ENCODE assay signal across 10 cellular contexts in the genomic region with DNA sequence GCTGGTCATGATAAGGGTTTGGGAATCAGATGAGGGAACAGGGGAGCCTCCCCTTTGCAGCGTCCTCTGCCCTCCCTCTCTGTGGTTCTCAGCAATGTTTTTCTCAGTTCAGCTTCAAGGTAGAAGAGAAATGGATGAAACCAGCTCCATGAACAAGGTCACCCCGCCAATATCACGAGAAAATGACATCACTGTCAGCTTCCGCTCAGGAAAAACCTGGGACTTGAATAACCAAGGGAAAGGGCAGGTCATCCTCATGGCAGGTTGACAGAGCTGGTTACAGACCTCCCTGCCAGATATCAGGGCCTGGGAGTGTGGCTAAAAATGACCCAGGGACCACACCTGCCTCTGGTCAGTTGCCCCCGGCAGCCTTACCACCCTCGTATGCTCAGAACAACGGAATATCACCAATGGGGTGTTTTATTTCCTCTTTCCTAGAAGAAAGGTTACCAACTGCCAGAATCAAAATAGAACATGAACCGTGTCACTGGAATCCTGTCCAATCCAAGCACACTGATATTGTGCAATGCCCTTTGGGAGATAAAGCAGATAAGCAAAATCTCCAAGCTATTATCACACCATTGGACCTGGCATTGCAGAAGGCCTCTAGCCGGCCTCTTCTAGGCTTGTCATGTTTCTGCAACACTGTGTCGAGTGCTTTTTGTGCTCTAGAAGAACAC. TPM values are rescaled to one million over a fixed set of nuclear protein-coding genes. Genes with fewer than 3 reads are reported as not detected.
DNase-seq lines count a peak whose midpoint lies in the region; ATAC-seq and TF ChIP-seq lines count a peak whose summit lies in the region.
"Had no signal": no experiment of that assay in that cellular context is flagged by ENCODE, and none has a peak within 500 bp of the region (broad histone marks: within the 10 kb centered on the region; RNA-seq: fewer than 3 reads in every experiment).

No MANE protein-coding gene starts in this region.

- TF ChIP-seq POLR2A in breast epithelium (IDR thresholded peaks at IDR 0.05) = no peak

- H3K36me3 ChIP-seq in breast epithelium (no peaks in the 10 kb centered on the region), lower lobe of right lung (peaks cover 5% of the 10 kb centered on the region), aorta (ENCODE audit: control insufficient read depth in 1 of 2, insufficient read depth in 2 of 2, low read length in 1 of 2) (no peaks in the 10 kb centered on the region)
- H3K36me3 ChIP-seq: prostate gland had no signal

- H3K4me3 ChIP-seq in breast epithelium (no peak overlapping the region), choroid plexus epithelial cell (ENCODE audit: low read depth, low read length) (no peak overlapping the region), lower lobe of right lung (no peak overlapping the region), aorta (ENCODE audit: low read length in 2 of 2) (no peak overlapping the region)
- H3K4me3 ChIP-seq: prostate gland had no signal

- DNase-seq in breast epithelium (ENCODE audit: low spot score in 2 of 2) = no peak
- no peak for DNase-seq in MCF 10A (ENCODE audit: unreplicated experiment)
- peak; percentile 69 for DNase-seq in choroid plexus epithelial cell (ENCODE audit: low read depth)
- DNase-seq in lower lobe of right lung = no peak
- DNase-seq in aorta = no peak
- no peak for DNase-seq in activated CD4-positive, alpha-beta T cell treated with anti-CD3 and anti-CD28 coated beads for 48 hours
- DNase-seq in stimulated activated naive CD4-positive, alpha-beta T cell treated with Interleukin-2 at 50 U/mL for 16 hours (lab: John Stamatoyannopoulos, UW) = no peak
- DNase-seq in activated CD4-positive, alpha-beta memory T cell treated with anti-CD3 and anti-CD28 coated beads, Interleukin-2, amount 10 ng/mL, durations not matched to agents 7 days and 5 days = no peak
- DNase-seq: NCI-H526 had no signal

- no TSS peak for BruUV-seq in MCF 10A (replicated peaks; lab: Mats Ljungman, UMichigan)

- POLR2A ChIA-PET in MCF 10A (lab: Yijun Ruan, JAX) = interaction anchor here (0.8 to 2.6 kb wide), 4 partner anchors 26 to 263 kb away, joined by 3 to 20 read pairs (median 10); partner anchors contain the start of genes CHCHD4, LSM3, TMEM43 and XPC
- POLR2A ChIA-PET in activated CD4-positive, alpha-beta memory T cell treated with anti-CD3 and anti-CD28 coated beads, Interleukin-2, amount 10 ng/mL, durations not matched to agents 7 days and 5 days (lab: Charles Lee) = interaction anchor here (1.1 to 1.3 kb wide), 2 partner anchors 11 to 26 kb away, joined by 3 to 7 read pairs; partner anchors contain the start of genes LSM3 and XPC

- no peaks in the 10 kb centered on the region for H3K9me3 Mint-ChIP-seq in MCF 10A (ENCODE audit: unreplicated experiment)
- no peaks in the 10 kb centered on the region for H3K9me3 Mint-ChIP-seq in activated CD4-positive, alpha-beta memory T cell treated with anti-CD3 and anti-CD28 coated beads, Interleukin-2, amount 10 ng/mL, durations not matched to agents 7 days and 5 days

- peaks cover 12% of the 10 kb centered on the region for H3K4me1 Mint-ChIP-seq in MCF 10A (ENCODE audit: insufficient read depth, unreplicated experiment)
- no peaks in the 10 kb centered on the region for H3K4me1 Mint-ChIP-seq in activated CD4-positive, alpha-beta memory T cell treated with anti-CD3 and anti-CD28 coated beads, Interleukin-2, amount 10 ng/mL, durations not matched to agents 7 days and 5 days

- WGBS in aorta, 2 donors = 15 to 17% methylated on average over 10 of the region's 10 CpGs

- peaks cover 10% of the 10 kb centered on the region for H3K36me3 Mint-ChIP-seq in MCF 10A (ENCODE audit: insufficient read depth, unreplicated experiment)
- no peaks in the 10 kb centered on the region for H3K36me3 Mint-ChIP-seq in activated CD4-positive, alpha-beta memory T cell treated with anti-CD3 and anti-CD28 coated beads, Interleukin-2, amount 10 ng/mL, durations not matched to agents 7 days and 5 days (ENCODE audit: low read depth)

- CTCF ChIA-PET in MCF 10A (lab: Yijun Ruan, JAX) = interaction anchor here (0.7 to 6.7 kb wide), 35 partner anchors 8 to 722 kb away, joined by 3 to 138 read pairs (median 9); partner anchors contain the start of gene CCDC174
- CTCF ChIA-PET in activated CD4-positive, alpha-beta memory T cell treated with anti-CD3 and anti-CD28 coated beads, Interleukin-2, amount 10 ng/mL, durations not matched to agents 7 days and 5 days (lab: Charles Lee) = interaction anchor here (1.1 to 3.5 kb wide), 20 partner anchors 8 to 482 kb away, joined by 3 to 25 read pairs (median 5); partner anchors contain the start of genes LSM3 and XPC

- no peaks in the 10 kb centered on the region for H3K9me3 ChIP-seq in breast epithelium
- no peaks in the 10 kb centered on the region for H3K9me3 ChIP-seq in lower lobe of right lung
- H3K9me3 ChIP-seq in aorta (ENCODE audit: control insufficient read depth, low read length) = no peaks in the 10 kb centered on the region
- H3K9me3 ChIP-seq: prostate gland had no signal

- no peaks in the 10 kb centered on the region for H3K27me3 ChIP-seq in breast epithelium
- no peaks in the 10 kb centered on the region for H3K27me3 ChIP-seq in lower lobe of right lung (ENCODE audit: low read depth)
- no peaks in the 10 kb centered on the region for H3K27me3 ChIP-seq in aorta (ENCODE audit: control insufficient read depth in 1 of 2, insufficient read depth in 2 of 2, low read length in 1 of 2)

- H3K4me1 ChIP-seq in breast epithelium (peaks cover 0 to 15% of the 10 kb centered on the region in 2 donors), lower lobe of right lung (peaks cover 38% of the 10 kb centered on the region), aorta (ENCODE audit: control insufficient read depth in 1 of 2, insufficient read depth in 2 of 2, low read length in 2 of 2) (peaks cover 2% of the 10 kb centered on the region in 2 donors)

- no peak overlapping the region for H3K4me3 Mint-ChIP-seq in MCF 10A (ENCODE audit: unreplicated experiment)
- H3K4me3 Mint-ChIP-seq in activated CD4-positive, alpha-beta memory T cell treated with anti-CD3 and anti-CD28 coated beads, Interleukin-2, amount 10 ng/mL, durations not matched to agents 7 days and 5 days = no peak overlapping the region

- no peak overlapping the region for H3K27ac Mint-ChIP-seq in MCF 10A (ENCODE audit: low read depth, unreplicated experiment)
- no peak overlapping the region for H3K27ac Mint-ChIP-seq in activated CD4-positive, alpha-beta memory T cell treated with anti-CD3 and anti-CD28 coated beads, Interleukin-2, amount 10 ng/mL, durations not matched to agents 7 days and 5 days

- TF ChIP-seq CTCF in breast epithelium (IDR thresholded peaks at IDR 0.05) (no peak), MCF 10A (IDR thresholded peaks at IDR 0.05; ENCODE audit: unreplicated experiment) (no peak), choroid plexus epithelial cell (conservative IDR thresholded peaks at IDR 0.05; ENCODE audit: low read depth, low read length) (no peak), lower lobe of right lung (IDR thresholded peaks at IDR 0.05) (no peak)

- H3K27me3 Mint-ChIP-seq in MCF 10A (ENCODE audit: insufficient read depth, unreplicated experiment) = no peaks in the 10 kb centered on the region
- no peaks in the 10 kb centered on the region for H3K27me3 Mint-ChIP-seq in activated CD4-positive, alpha-beta memory T cell treated with anti-CD3 and anti-CD28 coated beads, Interleukin-2, amount 10 ng/mL, durations not matched to agents 7 days and 5 days

- H3K27ac ChIP-seq in breast epithelium (peak overlapping the region; percentile 76 to 78), lower lobe of right lung (no peak overlapping the region), aorta (ENCODE audit: low read depth in 1 of 2, low read length in 2 of 2) (no peak overlapping the region)
- H3K27ac ChIP-seq: prostate gland had no signal

- ATAC-seq in lower lobe of right lung (peak; percentile 61 to 71), aorta (ENCODE audit: low FRiP score) (peak; percentile 81)

- intact Hi-C loops in breast epithelium (cut with DNase I; ENCODE audit: low total_unique reads) = no loop called here
- intact Hi-C loops in MCF 10A (cut with micrococcal nuclease) = loop anchor here (5.0 kb wide), 2 partner anchors 307 to 718 kb away; no protein-coding TSS in a partner anchor
- intact Hi-C loops in lower lobe of right lung (cut with DNase I) = no loop called here
- intact Hi-C loops in aorta (cut with DNase I) = loop anchor here (5.0 to 10.0 kb wide), 5 partner anchors 58 to 343 kb away; partner anchors contain the start of gene SLC6A6 (in 1 of the 2)

RNA-seq across cellular contexts. Expression of gene LSM3, which starts 26.1 kb away (rescaled TPM):
- total RNA-seq in breast epithelium = 10 to 100 TPM; 10.5 to 11.5 (median 11.5) TPM
- total RNA-seq in MCF 10A (2022) = 10.2 and 12.9 TPM in 2 replicates
- total RNA-seq in lower lobe of right lung = 9.5 TPM
- 1 to 10 TPM; 7.1 to 9.0 TPM for total RNA-seq in aorta
- polyA plus RNA-seq in aorta = 10 to 100 TPM; 11.4 to 19.5 TPM
- total RNA-seq in activated CD4-positive, alpha-beta memory T cell treated with anti-CD3 and anti-CD28 coated beads, Interleukin-2, amount 10 ng/mL, durations not matched to agents 7 days and 5 days = 10 to 100 TPM; 14.2 to 14.3 TPM

RNA-seq across cellular contexts. Expression of gene XPC, which starts 26.3 kb away (rescaled TPM):
- 10 to 100 TPM; 57.4 to 74.2 (median 61.3) TPM for total RNA-seq in breast epithelium
- total RNA-seq in MCF 10A (2022) = 73.3 and 83.6 TPM in 2 replicates
- total RNA-seq in lower lobe of right lung = 31.8 TPM
- total RNA-seq in aorta = 10 to 100 TPM; 29.7 to 36.7 TPM
- 10 to 100 TPM; 14.3 to 37.1 TPM for polyA plus RNA-seq in aorta
- 10 to 100 TPM; 34.2 to 34.8 TPM for total RNA-seq in activated CD4-positive, alpha-beta memory T cell treated with anti-CD3 and anti-CD28 coated beads, Interleukin-2, amount 10 ng/mL, durations not matched to agents 7 days and 5 days

Comparison
In these comparisons a context has a peak if more than half of its experiments do, and no peak if none do; other contexts are left out.
1. intact Hi-C loops: an anchor here in MCF 10A (5.0 kb wide) and aorta (5.0 to 10.0 kb wide); none called in breast epithelium and lower lobe of right lung.
2. H3K27ac ChIP-seq: peak in breast epithelium (2 of 2); none in lower lobe of right lung (single experiment) and aorta (0 of 2).